ENCODE assay signal across 11 cellular contexts in the genomic region with DNA sequence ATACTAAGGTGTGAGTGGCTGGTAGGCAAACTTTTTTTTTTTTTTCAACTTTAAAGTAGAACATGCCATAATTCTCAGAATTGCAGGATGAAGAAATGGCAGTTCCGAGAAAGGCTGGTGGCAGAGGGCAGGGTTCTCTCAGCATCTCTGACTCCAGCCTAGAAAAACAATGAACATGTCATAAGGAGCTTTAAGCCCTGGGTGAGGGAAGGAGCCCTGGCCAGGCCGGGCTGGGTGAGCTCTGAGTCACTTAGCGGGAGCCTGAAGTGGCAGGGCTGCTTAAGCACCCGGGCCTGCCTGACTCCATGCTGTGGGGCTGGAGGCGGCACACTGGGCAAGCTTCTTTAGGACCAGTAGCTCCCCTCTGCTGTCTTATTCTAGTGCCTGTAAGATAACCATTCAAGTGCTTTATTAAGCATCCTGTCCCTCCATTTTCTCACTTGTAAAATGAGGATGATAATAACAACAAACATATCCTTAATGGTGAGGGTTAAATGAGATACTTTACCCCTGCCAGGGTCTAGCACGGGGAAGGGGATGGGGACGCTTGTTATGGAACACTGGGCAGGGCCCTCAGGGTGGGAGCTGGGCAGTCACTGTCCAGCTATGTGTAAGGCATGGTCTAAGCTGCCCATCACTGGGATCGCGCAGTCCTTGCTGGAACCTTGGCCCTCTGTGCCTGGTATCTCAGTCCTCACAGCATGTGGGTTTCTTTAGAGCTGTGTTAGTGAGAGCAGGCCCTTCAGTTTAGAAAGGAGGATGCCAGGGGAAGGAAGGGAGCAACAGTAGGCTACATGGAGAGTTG. TPM values are rescaled to one million over a fixed set of nuclear protein-coding genes. Genes with fewer than 3 reads are reported as not detected.
DNase-seq lines count a peak whose midpoint lies in the region; ATAC-seq and TF ChIP-seq lines count a peak whose summit lies in the region.
"Had no signal": no experiment of that assay in that cellular context is flagged by ENCODE, and none has a peak within 500 bp of the region (broad histone marks: within the 10 kb centered on the region; RNA-seq: fewer than 3 reads in every experiment).

No MANE protein-coding gene starts in this region.

- no peak overlapping the region for H3K4me3 Mint-ChIP-seq in activated CD4-positive, alpha-beta memory T cell treated with anti-CD3 and anti-CD28 coated beads for 36 hours
- H3K4me3 Mint-ChIP-seq: type B pancreatic cell had no signal

- H3K4me3 ChIP-seq in HEK293 (ENCODE audit: low read depth, low read length) = no peak overlapping the region
- no peak overlapping the region for H3K4me3 ChIP-seq in foreskin fibroblast (ENCODE audit: low read depth in 1 of 2, low read length in 2 of 2)

- no peaks in the 10 kb centered on the region for H3K36me3 Mint-ChIP-seq in activated CD4-positive, alpha-beta memory T cell treated with anti-CD3 and anti-CD28 coated beads for 36 hours

- DNase-seq in A172 (ENCODE audit: low spot score) (peak; percentile 75), foreskin fibroblast (peak; percentile 89 to 93), NCI-H187 (lab: John Stamatoyannopoulos, UW) (no peak), NCI-H1417 (lab: John Stamatoyannopoulos, UW) (no peak)
- DNase-seq in activated CD4-positive, alpha-beta memory T cell treated with anti-CD3 and anti-CD28 coated beads for 36 hours = peak; percentile 67
- DNase-seq in activated CD4-positive, CD25-positive, alpha-beta regulatory T cell treated with anti-CD3 and anti-CD28 coated beads, Interleukin-2, amount 50 U/mL, for 72 hours = no peak
- DNase-seq: DMS79 treated with DMSO at 0.1 percent for 48 hours, Karpas-422 had no signal

- H3K4me1 ChIP-seq in HEK293 (ENCODE audit: control insufficient read depth, insufficient read depth, low read length) = no peaks in the 10 kb centered on the region

- H3K9me3 ChIP-seq in HEK293 (ENCODE audit: control insufficient read depth, insufficient read depth, low read depth, low read length) = no peaks in the 10 kb centered on the region

- no peak for ATAC-seq in HG03460 (IDR thresholded peaks at IDR 0.05; ENCODE audit: unreplicated experiment)

- no peaks in the 10 kb centered on the region for H3K27me3 Mint-ChIP-seq in activated CD4-positive, alpha-beta memory T cell treated with anti-CD3 and anti-CD28 coated beads for 36 hours
- H3K27me3 Mint-ChIP-seq: type B pancreatic cell had no signal

- peaks cover 4 to 100% of the 10 kb centered on the region in 2 experiments; a peak in 2 of 3 replicates for H3K36me3 ChIP-seq in HEK293 (ENCODE audit: control insufficient read depth in 2 of 2, insufficient read depth in 1 of 2, low read length in 2 of 2)

- no peak overlapping the region for H3K27ac Mint-ChIP-seq in activated CD4-positive, alpha-beta memory T cell treated with anti-CD3 and anti-CD28 coated beads for 36 hours
- H3K27ac Mint-ChIP-seq: type B pancreatic cell had no signal

- CTCF ChIA-PET in HEK293 (lab: Yijun Ruan, JAX) = interaction anchor here (0.5 to 1.4 kb wide), 7 partner anchors 10 to 131 kb away, joined by 3 to 7 read pairs (median 4); no protein-coding TSS in a partner anchor
- CTCF ChIA-PET in activated CD4-positive, alpha-beta memory T cell treated with anti-CD3 and anti-CD28 coated beads for 36 hours (lab: Charles Lee) = interaction anchor here (0.8 to 1.2 kb wide), 3 partner anchors 9 to 131 kb away, joined by 3 to 4 read pairs (median 3); no protein-coding TSS in a partner anchor

- no peak overlapping the region for H3K27ac ChIP-seq in HEK293 (ENCODE audit: extremely low read depth, low read depth, low read length)

- peaks cover 14% of the 10 kb centered on the region for H3K4me1 Mint-ChIP-seq in activated CD4-positive, alpha-beta memory T cell treated with anti-CD3 and anti-CD28 coated beads for 36 hours (ENCODE audit: low read depth)

- POLR2A ChIA-PET in HEK293 (lab: Yijun Ruan, JAX) = interaction anchor here (0.5 to 1.8 kb wide), 5 partner anchors 9 to 169 kb away, joined by 5 to 10 read pairs (median 6); no protein-coding TSS in a partner anchor
- POLR2A ChIA-PET in activated CD4-positive, alpha-beta memory T cell treated with anti-CD3 and anti-CD28 coated beads for 36 hours (lab: Charles Lee) = no interaction called here

- no peaks in the 10 kb centered on the region for H3K9me3 Mint-ChIP-seq in activated CD4-positive, alpha-beta memory T cell treated with anti-CD3 and anti-CD28 coated beads for 36 hours
- H3K9me3 Mint-ChIP-seq: type B pancreatic cell had no signal

- no peak for TF ChIP-seq CTCF in HEK293 (tag by site-specific recombination; IDR thresholded peaks at IDR 0.05)
- TF ChIP-seq CTCF in foreskin fibroblast (IDR thresholded peaks at IDR 0.05; ENCODE audit: low read depth, low read length) = no peak

- intact Hi-C loops in activated CD4-positive, alpha-beta memory T cell treated with anti-CD3 and anti-CD28 coated beads for 36 hours (cut with micrococcal nuclease) = no loop called here

TF ChIP-seq in HEK293, 187 proteins besides CTCF, POLR2A, EP300 and RAD21 (continues in another document):
- TF ChIP-seq YY2 (tag by site-specific recombination; IDR thresholded peaks at IDR 0.05) (no peak), ZNF335 (tag by site-specific recombination; conservative IDR thresholded peaks at IDR 0.05) (peak; percentile 92), ZNF16 (tag by site-specific recombination; IDR thresholded peaks at IDR 0.05; ENCODE audit: low read depth) (no peak), ZBTB20 (tag by site-specific recombination; IDR thresholded peaks at IDR 0.05) (0 out of 2 replicates have a peak, but pooled peaks have one; percentile 39), ZXDB (tag by site-specific recombination; IDR thresholded peaks at IDR 0.05) (no peak), ZNF837 (tag by site-specific recombination; IDR thresholded peaks at IDR 0.05) (no peak), KLF1 (tag by site-specific recombination; IDR thresholded peaks at IDR 0.05) (no peak), MYNN (tag by site-specific recombination; IDR thresholded peaks at IDR 0.05; ENCODE audit: borderline replicate concordance) (no peak)
- TF ChIP-seq, protein P1, sequence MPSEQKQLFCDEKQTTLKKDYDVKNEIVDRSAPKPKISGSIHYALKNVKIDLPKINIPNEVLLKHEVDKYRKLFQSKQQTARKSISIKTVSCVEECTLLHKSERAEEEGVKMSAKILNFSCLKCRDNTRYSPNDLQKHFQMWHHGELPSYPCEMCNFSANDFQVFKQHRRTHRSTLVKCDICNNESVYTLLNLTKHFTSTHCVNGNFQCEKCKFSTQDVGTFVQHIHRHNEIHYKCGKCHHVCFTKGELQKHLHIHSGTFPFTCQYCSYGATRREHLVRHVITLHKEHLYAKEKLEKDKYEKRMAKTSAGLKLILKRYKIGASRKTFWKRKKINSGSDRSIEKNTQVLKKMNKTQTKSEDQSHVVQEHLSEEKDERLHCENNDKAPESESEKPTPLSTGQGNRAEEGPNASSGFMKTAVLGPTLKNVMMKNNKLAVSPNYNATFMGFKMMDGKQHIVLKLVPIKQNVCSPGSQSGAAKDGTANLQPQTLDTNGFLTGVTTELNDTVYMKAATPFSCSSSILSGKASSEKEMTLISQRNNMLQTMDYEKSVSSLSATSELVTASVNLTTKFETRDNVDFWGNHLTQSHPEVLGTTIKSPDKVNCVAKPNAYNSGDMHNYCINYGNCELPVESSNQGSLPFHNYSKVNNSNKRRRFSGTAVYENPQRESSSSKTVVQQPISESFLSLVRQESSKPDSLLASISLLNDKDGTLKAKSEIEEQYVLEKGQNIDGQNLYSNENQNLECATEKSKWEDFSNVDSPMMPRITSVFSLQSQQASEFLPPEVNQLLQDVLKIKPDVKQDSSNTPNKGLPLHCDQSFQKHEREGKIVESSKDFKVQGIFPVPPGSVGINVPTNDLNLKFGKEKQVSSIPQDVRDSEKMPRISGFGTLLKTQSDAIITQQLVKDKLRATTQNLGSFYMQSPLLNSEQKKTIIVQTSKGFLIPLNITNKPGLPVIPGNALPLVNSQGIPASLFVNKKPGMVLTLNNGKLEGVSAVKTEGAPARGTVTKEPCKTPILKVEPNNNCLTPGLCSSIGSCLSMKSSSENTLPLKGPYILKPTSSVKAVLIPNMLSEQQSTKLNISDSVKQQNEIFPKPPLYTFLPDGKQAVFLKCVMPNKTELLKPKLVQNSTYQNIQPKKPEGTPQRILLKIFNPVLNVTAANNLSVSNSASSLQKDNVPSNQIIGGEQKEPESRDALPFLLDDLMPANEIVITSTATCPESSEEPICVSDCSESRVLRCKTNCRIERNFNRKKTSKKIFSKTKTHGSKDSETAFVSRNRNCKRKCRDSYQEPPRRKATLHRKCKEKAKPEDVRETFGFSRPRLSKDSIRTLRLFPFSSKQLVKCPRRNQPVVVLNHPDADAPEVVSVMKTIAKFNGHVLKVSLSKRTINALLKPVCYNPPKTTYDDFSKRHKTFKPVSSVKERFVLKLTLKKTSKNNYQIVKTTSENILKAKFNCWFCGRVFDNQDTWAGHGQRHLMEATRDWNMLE (tag by site-specific recombination; conservative IDR thresholded peaks at IDR 0.05; ENCODE audit: low read depth) = no peak
- TF ChIP-seq, protein P2, sequence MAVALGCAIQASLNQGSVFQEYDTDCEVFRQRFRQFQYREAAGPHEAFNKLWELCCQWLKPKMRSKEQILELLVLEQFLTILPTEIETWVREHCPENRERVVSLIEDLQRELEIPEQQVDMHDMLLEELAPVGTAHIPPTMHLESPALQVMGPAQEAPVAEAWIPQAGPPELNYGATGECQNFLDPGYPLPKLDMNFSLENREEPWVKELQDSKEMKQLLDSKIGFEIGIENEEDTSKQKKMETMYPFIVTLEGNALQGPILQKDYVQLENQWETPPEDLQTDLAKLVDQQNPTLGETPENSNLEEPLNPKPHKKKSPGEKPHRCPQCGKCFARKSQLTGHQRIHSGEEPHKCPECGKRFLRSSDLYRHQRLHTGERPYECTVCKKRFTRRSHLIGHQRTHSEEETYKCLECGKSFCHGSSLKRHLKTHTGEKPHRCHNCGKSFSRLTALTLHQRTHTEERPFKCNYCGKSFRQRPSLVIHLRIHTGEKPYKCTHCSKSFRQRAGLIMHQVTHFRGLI (tag by site-specific recombination; IDR thresholded peaks at IDR 0.05) = 0 out of 2 replicates have a peak, but pooled peaks have one; percentile 20

RNA-seq across cellular contexts. Expression of a gene that starts 18.4 kb away (rescaled TPM):
- total RNA-seq in A172 (2014; rRNA removed; shearing (Covaris generic)) = 20.8 and 37.9 TPM in 2 replicates
- total RNA-seq in activated CD4-positive, alpha-beta memory T cell treated with anti-CD3 and anti-CD28 coated beads for 36 hours = under 1 TPM; 0.07 to 0.24 TPM

Comparison
In these comparisons a context has a peak if more than half of its experiments do, and no peak if none do; other contexts are left out.
1. DNase-seq: peak in A172 (single experiment), activated CD4-positive, alpha-beta memory T cell treated with anti-CD3 and anti-CD28 coated beads for 36 hours (single experiment) and foreskin fibroblast (2 of 2); none in NCI-H187 (0 of 2), NCI-H1417 (0 of 3) and activated CD4-positive, CD25-positive, alpha-beta regulatory T cell treated with anti-CD3 and anti-CD28 coated beads, Interleukin-2, amount 50 U/mL, for 72 hours (single experiment).
2. RNA of a gene that starts 18.4 kb away (total RNA-seq): 20.8 to 37.9 TPM in A172; 0.07 to 0.24 TPM in activated CD4-positive, alpha-beta memory T cell treated with anti-CD3 and anti-CD28 coated beads for 36 hours; every median in the first group is over 10 times any median in the second.